Comparison of ENCODE assay signal across 1 cellular context in the genomic region with DNA sequence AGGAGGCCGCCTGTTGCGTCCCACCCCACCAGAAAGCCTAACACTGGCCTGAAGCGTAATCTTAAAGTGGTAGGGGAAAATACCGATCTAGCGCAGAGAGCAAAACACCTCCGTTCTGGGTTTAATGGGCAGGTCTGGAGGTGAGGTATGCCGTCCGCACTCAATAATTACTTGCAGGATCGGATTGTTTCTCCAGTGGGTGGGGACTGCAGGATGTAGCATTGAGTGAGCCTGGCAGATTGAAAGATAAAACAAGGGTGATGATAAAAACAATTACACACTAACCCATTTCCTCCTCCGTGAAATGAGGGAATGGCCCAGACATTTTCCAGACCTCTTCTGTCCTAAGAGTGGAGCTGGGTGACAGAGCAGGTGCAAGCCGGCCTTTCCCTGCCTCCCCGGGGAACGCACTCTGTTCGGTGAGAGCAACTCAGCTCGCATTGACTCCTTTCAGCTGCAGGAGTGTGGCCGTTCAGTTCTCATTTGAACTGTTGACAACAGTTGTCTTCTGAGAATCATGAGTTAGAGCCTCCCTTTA.
TF ChIP-seq lines count a peak whose summit lies in the region.

No MANE protein-coding gene starts in this region.

TF ChIP-seq in K562, 482 proteins besides CTCF, POLR2A, EP300 and RAD21 (continued from another document):
- TF ChIP-seq, protein P1, sequence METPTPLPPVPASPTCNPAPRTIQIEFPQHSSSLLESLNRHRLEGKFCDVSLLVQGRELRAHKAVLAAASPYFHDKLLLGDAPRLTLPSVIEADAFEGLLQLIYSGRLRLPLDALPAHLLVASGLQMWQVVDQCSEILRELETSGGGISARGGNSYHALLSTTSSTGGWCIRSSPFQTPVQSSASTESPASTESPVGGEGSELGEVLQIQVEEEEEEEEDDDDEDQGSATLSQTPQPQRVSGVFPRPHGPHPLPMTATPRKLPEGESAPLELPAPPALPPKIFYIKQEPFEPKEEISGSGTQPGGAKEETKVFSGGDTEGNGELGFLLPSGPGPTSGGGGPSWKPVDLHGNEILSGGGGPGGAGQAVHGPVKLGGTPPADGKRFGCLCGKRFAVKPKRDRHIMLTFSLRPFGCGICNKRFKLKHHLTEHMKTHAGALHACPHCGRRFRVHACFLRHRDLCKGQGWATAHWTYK (CRISPR knock-in tag; IDR thresholded peaks at IDR 0.05) = no peak
- TF ChIP-seq NFE2L1 (tag; IDR thresholded peaks at IDR 0.05; ENCODE audit: borderline replicate concordance, low read depth) (no peak), GATA2 (CRISPR knock-in tag; IDR thresholded peaks at IDR 0.05) (peak; percentile 67), SMAD1 (IDR thresholded peaks at IDR 0.05; ENCODE audit: low read depth, low read length, partially characterized antibody) (no peak)
TF ChIP-seq in K562: peak in this region for 2.
